In the genomic region with DNA sequence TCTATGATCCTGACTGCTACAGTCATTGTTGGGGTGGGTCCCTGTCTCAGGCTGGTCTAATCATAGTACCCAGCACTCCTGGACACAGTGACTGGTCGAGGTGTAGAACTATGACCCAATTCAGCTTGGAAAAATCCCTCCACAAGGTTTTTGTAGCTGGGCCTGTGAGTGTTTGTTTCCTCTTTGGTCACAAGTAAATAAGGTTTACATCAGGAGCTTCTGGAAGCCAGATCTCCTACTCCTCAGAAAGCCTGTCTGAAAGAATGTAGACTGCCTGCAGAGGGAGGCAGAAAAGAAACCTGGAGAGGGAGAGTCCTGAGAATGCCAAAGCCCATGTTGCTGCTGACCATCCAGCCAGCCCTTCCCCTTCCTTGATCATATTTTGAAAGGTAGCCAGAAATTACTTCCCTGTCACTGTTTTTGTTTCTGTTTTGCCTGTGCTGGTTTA, we compare ENCODE assay signal across 10 cellular contexts.
DNase-seq lines count a peak whose midpoint lies in the region; ATAC-seq and TF ChIP-seq lines count a peak whose summit lies in the region.
"Had no signal": no experiment of that assay in that cellular context is flagged by ENCODE, and none has a peak within 500 bp of the region (broad histone marks: within the 10 kb centered on the region; RNA-seq: fewer than 3 reads in every experiment).

No MANE protein-coding gene starts in this region.

- ATAC-seq in left ventricle myocardium superior = peak; percentile 67
- no peak for ATAC-seq in GM18868 (IDR thresholded peaks at IDR 0.05; ENCODE audit: unreplicated experiment)

- H3K36me3 Mint-ChIP-seq in mesothelial cell of epicardium = no peaks in the 10 kb centered on the region

- no peaks in the 10 kb centered on the region for H3K36me3 ChIP-seq in tibial nerve

- TF ChIP-seq CTCF in tibial nerve (IDR thresholded peaks at IDR 0.05) (no peak), mesothelial cell of epicardium (IDR thresholded peaks at IDR 0.05; ENCODE audit: unreplicated experiment) (no peak)

- H3K27me3 Mint-ChIP-seq in mesothelial cell of epicardium (ENCODE audit: low read depth) = no peaks in the 10 kb centered on the region

- peaks cover 0 to 24% (median 4%) of the 10 kb centered on the region in 4 donors for H3K4me1 ChIP-seq in tibial nerve

- WGBS in tibial nerve, 2 donors = 56 to 57% methylated on average over 1 of the region's 1 CpG

- intact Hi-C loops in left ventricle myocardium superior (cut with micrococcal nuclease) = loop anchor here (10.0 kb wide), 1 partner anchor 120 kb away; a partner anchor contains a TSS

- peaks cover 4% of the 10 kb centered on the region for H3K9me3 Mint-ChIP-seq in mesothelial cell of epicardium

- no peak for TF ChIP-seq POLR2A in tibial nerve (IDR thresholded peaks at IDR 0.05)

- H3K27ac Mint-ChIP-seq in mesothelial cell of epicardium = no peak overlapping the region

- no peak for TF ChIP-seq EP300 in tibial nerve (IDR thresholded peaks at IDR 0.05)

- DNase-seq in NOMO-1 (lab: John Stamatoyannopoulos, UW; ENCODE audit: unreplicated experiment in 2 of 2) (peak; percentile 5 to 17), NOMO-1 treated with dmso at 0.1 percent for 144 hours (lab: John Stamatoyannopoulos, UW; ENCODE audit: unreplicated experiment) (no peak), amniotic epithelial cell (ENCODE audit: low read depth) (peak; percentile 17), left ventricle myocardium superior (no peak), tibial nerve (ENCODE audit: low spot score in 2 of 2) (no peak), mesothelial cell of epicardium (ENCODE audit: low spot score in 2 of 2, unreplicated experiment in 2 of 2) (no peak), NCI-H1417 (lab: John Stamatoyannopoulos, UW) (no peak)
- DNase-seq: 8988T, dorsolateral prefrontal cortex had no signal

- H3K9me3 ChIP-seq in tibial nerve = no peaks in the 10 kb centered on the region

- peak overlapping the region in 3 of 4 donors; percentile 48 to 84 (median 66) for H3K27ac ChIP-seq in tibial nerve

- no peaks in the 10 kb centered on the region for H3K27me3 ChIP-seq in tibial nerve
- H3K27me3 ChIP-seq: dorsolateral prefrontal cortex had no signal

- peaks cover 6% of the 10 kb centered on the region for H3K4me1 Mint-ChIP-seq in mesothelial cell of epicardium

- no peak overlapping the region for H3K4me3 ChIP-seq in tibial nerve
- H3K4me3 ChIP-seq: dorsolateral prefrontal cortex had no signal

- H3K4me3 Mint-ChIP-seq in mesothelial cell of epicardium = no peak overlapping the region

Comparison
In these comparisons a context has a peak if more than half of its experiments do, and no peak if none do; other contexts are left out.
1. DNase-seq: peak in NOMO-1 (2 of 2) and amniotic epithelial cell (single experiment); none in NOMO-1 treated with dmso at 0.1 percent for 144 hours (single experiment), left ventricle myocardium superior (single experiment), tibial nerve (0 of 2), mesothelial cell of epicardium (0 of 2) and NCI-H1417 (0 of 3).